ENCODE assay signal across 36 cellular contexts in genomic region chr2:15565994-15566671, GRCh38.
"Had no signal": no experiment of that assay in that cellular context is flagged by ENCODE, and none has a peak within 500 bp of the region (broad histone marks: within the 10 kb centered on the region; RNA-seq: fewer than 3 reads in every experiment).

No MANE protein-coding gene starts in this region.

- H3K27me3 ChIP-seq: adrenal gland, body of pancreas, brain microvascular endothelial cell, breast epithelium had no signal

- H3K4me3 Mint-ChIP-seq: activated B cell treated with CpG ODN at 0.5 μM for 24 hours; activated CD4-positive, alpha-beta memory T cell treated with anti-CD3 and anti-CD28 coated beads for 36 hours; activated CD4-positive, alpha-beta T cell treated with anti-CD3 and anti-CD28 coated beads, Interleukin-2, amount 10 ng/mL, durations not matched to agents 24 days and 14 days; activated CD8-positive, alpha-beta T cell treated with anti-CD3 and anti-CD28 coated beads for 36 hours; activated naive CD4-positive, alpha-beta T cell treated with anti-CD3 and anti-CD28 coated beads for 36 hours; activated naive CD8-positive, alpha-beta T cell treated with anti-CD3 and anti-CD28 coated beads for 36 hours; activated T-cell treated with anti-CD3 and anti-CD28 coated beads, Interleukin-2, amount 50 U/mL, for 4 hours; activated T-cell treated with anti-CD3 and anti-CD28 coated beads, Interleukin-2, amount 50 U/mL, for 72 hours; activated T-helper 1 cell treated with anti-CD3 and anti-CD28 coated beads, Interleukin-12 subunit alpha, Interleukin-12 subunit beta, Interleukin-2, Interleukin-4 antibody, amounts not matched to agents 30 ng/mL and 10 ng/mL and 1 ng/mL, durations not matched to agents 14 hours and 24 hours and 36 hours; activated T-helper 17 cell treated with anti-CD3 and anti-CD28 coated beads, Interleukin-2, amount 50 U/mL, for 72 hours; T-helper 1 cell treated with Interleukin-12 subunit alpha and Interleukin-12 subunit beta and Interleukin-4 antibody, amounts not matched to agents 30 μg/mL and 1 μg/mL, for 36 hours; T-helper 2 cell treated with Interferon-gamma antibody and Interleukin-4, amounts not matched to agents 5 μg/mL and 100 μg/mL, for 36 hours had no signal

- H3K27ac ChIP-seq: adrenal gland, body of pancreas, brain microvascular endothelial cell, breast epithelium, VCaP had no signal

- H3K4me1 ChIP-seq: breast epithelium had no signal

- H3K9me3 Mint-ChIP-seq: activated B cell treated with CpG ODN at 0.5 μM for 24 hours; activated CD4-positive, alpha-beta memory T cell treated with anti-CD3 and anti-CD28 coated beads for 36 hours; activated CD4-positive, alpha-beta T cell treated with anti-CD3 and anti-CD28 coated beads, Interleukin-2, amount 10 ng/mL, durations not matched to agents 24 days and 14 days; activated CD8-positive, alpha-beta T cell treated with anti-CD3 and anti-CD28 coated beads for 36 hours; activated naive CD4-positive, alpha-beta T cell treated with anti-CD3 and anti-CD28 coated beads for 36 hours; activated naive CD8-positive, alpha-beta T cell treated with anti-CD3 and anti-CD28 coated beads for 36 hours; activated T-cell treated with anti-CD3 and anti-CD28 coated beads, Interleukin-2, amount 50 U/mL, for 4 hours; activated T-cell treated with anti-CD3 and anti-CD28 coated beads, Interleukin-2, amount 50 U/mL, for 72 hours; activated T-helper 1 cell treated with anti-CD3 and anti-CD28 coated beads, Interleukin-12 subunit alpha, Interleukin-12 subunit beta, Interleukin-2, Interleukin-4 antibody, amounts not matched to agents 30 ng/mL and 10 ng/mL and 1 ng/mL, durations not matched to agents 14 hours and 24 hours and 36 hours; T-helper 1 cell treated with Interleukin-12 subunit alpha and Interleukin-12 subunit beta and Interleukin-4 antibody, amounts not matched to agents 30 μg/mL and 1 μg/mL, for 36 hours; T-helper 2 cell treated with Interferon-gamma antibody and Interleukin-4, amounts not matched to agents 5 μg/mL and 100 μg/mL, for 36 hours had no signal

- DNase-seq: activated B cell treated with CpG ODN at 0.5 μM for 24 hours; activated CD4-positive, alpha-beta memory T cell treated with anti-CD3 and anti-CD28 coated beads for 36 hours; activated CD4-positive, alpha-beta T cell treated with anti-CD3 and anti-CD28 coated beads for 4 hours; activated CD4-positive, alpha-beta T cell treated with anti-CD3 and anti-CD28 coated beads, Interleukin-2, amount 10 ng/mL, durations not matched to agents 24 days and 14 days; activated CD4-positive, alpha-beta T cell treated with anti-CD3 and anti-CD28 coated beads, Interleukin-2, amount 50 U/mL, for 1 hour; activated CD4-positive, alpha-beta T cell treated with anti-CD3 and anti-CD28 coated beads, Interleukin-2, amount 50 U/mL, for 4 hours; activated CD4-positive, CD25-positive, alpha-beta regulatory T cell treated with anti-CD3 and anti-CD28 coated beads, Interleukin-2, amount 50 U/mL, for 72 hours; activated CD8-positive, alpha-beta memory T cell treated with anti-CD3 and anti-CD28 coated beads, Interleukin-2, amount 50 U/mL, for 4 hours; activated CD8-positive, alpha-beta T cell treated with anti-CD3 and anti-CD28 coated beads for 36 hours; activated effector memory CD4-positive, alpha-beta T cell treated with anti-CD3 and anti-CD28 coated beads, Interleukin-2, amount 50 U/mL, for 16 hours; activated gamma-delta T cell treated with Interleukin-2 at 50 U/mL for 16 hours; activated naive CD4-positive, alpha-beta T cell; activated naive CD4-positive, alpha-beta T cell treated with anti-CD3 and anti-CD28 coated beads for 36 hours; activated naive CD4-positive, alpha-beta T cell treated with anti-CD3 and anti-CD28 coated beads, Interleukin-2, amount 50 U/mL, for 16 hours; activated naive CD8-positive, alpha-beta T cell treated with anti-CD3 and anti-CD28 coated beads for 36 hours; activated T-cell treated with anti-CD3 and anti-CD28 coated beads for 4 hours; activated T-cell treated with anti-CD3 and anti-CD28 coated beads, Interleukin-2, amount 50 U/mL, for 1 hour; activated T-cell treated with anti-CD3 and anti-CD28 coated beads, Interleukin-2, amount 50 U/mL, for 4 hours; activated T-cell treated with anti-CD3 and anti-CD28 coated beads, Interleukin-2, amount 50 U/mL, for 72 hours; adrenal gland; amniotic stem cell; aorta; body of pancreas; brain microvascular endothelial cell; central memory CD4-positive, alpha-beta T cell; T-helper 2 cell; T-helper 9 cell had no signal

- FAIRE-seq: astrocyte, TTC549 had no signal

- H3K36me3 ChIP-seq: adrenal gland, brain microvascular endothelial cell, breast epithelium had no signal

- H3K27ac Mint-ChIP-seq: activated B cell treated with CpG ODN at 0.5 μM for 24 hours; activated CD4-positive, alpha-beta memory T cell treated with anti-CD3 and anti-CD28 coated beads for 36 hours; activated CD4-positive, alpha-beta T cell treated with anti-CD3 and anti-CD28 coated beads, Interleukin-2, amount 10 ng/mL, durations not matched to agents 24 days and 14 days; activated CD8-positive, alpha-beta T cell treated with anti-CD3 and anti-CD28 coated beads for 36 hours; activated naive CD4-positive, alpha-beta T cell treated with anti-CD3 and anti-CD28 coated beads for 36 hours; activated naive CD4-positive, alpha-beta T cell treated with anti-CD3 and anti-CD28 coated beads, Interleukin-2, amount 50 U/mL, for 72 hours; activated naive CD8-positive, alpha-beta T cell treated with anti-CD3 and anti-CD28 coated beads for 36 hours; activated T-cell treated with anti-CD3 and anti-CD28 coated beads, Interleukin-2, amount 50 U/mL, for 72 hours; activated T-helper 1 cell treated with anti-CD3 and anti-CD28 coated beads, Interleukin-12 subunit alpha, Interleukin-12 subunit beta, Interleukin-2, Interleukin-4 antibody, amounts not matched to agents 30 ng/mL and 10 ng/mL and 1 ng/mL, durations not matched to agents 14 hours and 24 hours and 36 hours; activated T-helper 17 cell treated with anti-CD3 and anti-CD28 coated beads, Interleukin-2, amount 50 U/mL, for 72 hours; T-helper 1 cell treated with Interleukin-12 subunit alpha and Interleukin-12 subunit beta and Interleukin-4 antibody, amounts not matched to agents 30 μg/mL and 1 μg/mL, for 36 hours; T-helper 2 cell treated with Interferon-gamma antibody and Interleukin-4, amounts not matched to agents 5 μg/mL and 100 μg/mL, for 36 hours had no signal

- H3K36me3 Mint-ChIP-seq: activated naive CD8-positive, alpha-beta T cell treated with anti-CD3 and anti-CD28 coated beads for 36 hours had no signal

- H3K9me3 ChIP-seq: adrenal gland, body of pancreas, breast epithelium had no signal

- ATAC-seq: activated CD8-positive, alpha-beta T cell treated with anti-CD3 and anti-CD28 coated beads for 36 hours; activated naive CD4-positive, alpha-beta T cell treated with anti-CD3 and anti-CD28 coated beads, Interleukin-2, amount 50 U/mL, for 72 hours; activated T-cell treated with anti-CD3 and anti-CD28 coated beads, Interleukin-2, amount 50 U/mL, for 4 hours; activated T-cell treated with anti-CD3 and anti-CD28 coated beads, Interleukin-2, amount 50 U/mL, for 72 hours; activated T-helper 17 cell treated with anti-CD3 and anti-CD28 coated beads, Interleukin-2, amount 50 U/mL, for 72 hours; body of pancreas had no signal

- H3K4me3 ChIP-seq: adrenal gland, body of pancreas, breast epithelium had no signal
